16 cellular contexts compared by ENCODE assay signal in genomic region chr4:138230048-138230447, GRCh38. TPM values are rescaled to one million over a fixed set of nuclear protein-coding genes. Genes with fewer than 3 reads are reported as not detected.
DNase-seq lines count a peak whose midpoint lies in the region; TF ChIP-seq lines count a peak whose summit lies in the region.
"Had no signal": no experiment of that assay in that cellular context is flagged by ENCODE, and none has a peak within 500 bp of the region (broad histone marks: within the 10 kb centered on the region; RNA-seq: fewer than 3 reads in every experiment).

No MANE protein-coding gene starts in this region.

- no peak overlapping the region for H2BK12ac ChIP-seq in mesenchymal stem cell (ENCODE audit: low read length in 2 of 2)

- H2AK5ac ChIP-seq in mesenchymal stem cell (ENCODE audit: low read length, severe bottlenecking), result no peak overlapping the region

- H4K20me1 ChIP-seq in MM.1S (ENCODE audit: insufficient read depth, low read length), result no peaks in the 10 kb centered on the region
- H4K20me1 ChIP-seq: BLaER1 had no signal

- H3K4me2 ChIP-seq in mesenchymal stem cell (ENCODE audit: low read length, poor library complexity, severe bottlenecking), result no peak overlapping the region
- H3K4me2 ChIP-seq in MM.1S (ENCODE audit: low read depth, low read length), result no peak overlapping the region
- H3K4me2 ChIP-seq: BLaER1, GM23338, KMS-11 had no signal

- no CpG with 5 or more reads among the region's 3 CpGs for WGBS in mesenchymal stem cell

- no peak overlapping the region for H3K18ac ChIP-seq in mesenchymal stem cell (ENCODE audit: low read depth in 1 of 2, low read length in 2 of 2)

- H2AFZ ChIP-seq in mesenchymal stem cell (ENCODE audit: low read depth, low read length), result no peak overlapping the region
- no peak overlapping the region for H2AFZ ChIP-seq in MM.1S (ENCODE audit: low read length)
- H2AFZ ChIP-seq: GM23338 had no signal

- CTCF ChIA-PET in Calu3 (lab: Charles Lee), result interaction anchor here (0.9 kb wide), 1 partner anchor 265 kb away, joined by 4 read pairs; no protein-coding TSS in a partner anchor

- H3K4me1 Mint-ChIP-seq in Calu3 (ENCODE audit: low read depth, unreplicated experiment) (peaks cover 35% of the 10 kb centered on the region), HFFc6 (ENCODE audit: low read depth) (peaks cover 84% of the 10 kb centered on the region)
- H3K4me1 Mint-ChIP-seq: CD8-positive, alpha-beta memory T cell; IgD-negative memory B cell had no signal

- H3K27me3 Mint-ChIP-seq in Calu3 (ENCODE audit: unreplicated experiment) (no peaks in the 10 kb centered on the region), HFFc6 (ENCODE audit: insufficient read depth) (peaks cover 4% of the 10 kb centered on the region; the same call in 1 of the 2 replicates)
- H3K27me3 Mint-ChIP-seq: CD8-positive, alpha-beta memory T cell had no signal

- H3K36me3 ChIP-seq in SK-N-MC (ENCODE audit: insufficient read depth, low read length), result peaks cover 77% of the 10 kb centered on the region
- H3K36me3 ChIP-seq in mesenchymal stem cell (ENCODE audit: control insufficient read depth in 1 of 2, insufficient read depth in 2 of 2, low read depth in 1 of 2, low read length in 2 of 2), result no peaks in the 10 kb centered on the region
- no peaks in the 10 kb centered on the region for H3K36me3 ChIP-seq in MM.1S (replicated peaks; ENCODE audit: insufficient read depth, low read length)

- no peaks in the 10 kb centered on the region for H3K79me1 ChIP-seq in mesenchymal stem cell (replicated peaks; ENCODE audit: low read length, poor library complexity, severe bottlenecking)

- no peak overlapping the region for H3K14ac ChIP-seq in mesenchymal stem cell (ENCODE audit: low read length in 2 of 2)

- no peak overlapping the region for H4K8ac ChIP-seq in mesenchymal stem cell (ENCODE audit: low read length)

- H3K4me3 Mint-ChIP-seq in Calu3 (ENCODE audit: low read depth, unreplicated experiment) (no peak overlapping the region), HFFc6 (no peak overlapping the region)
- H3K4me3 Mint-ChIP-seq: CD8-positive, alpha-beta memory T cell; GM23338; IgD-negative memory B cell had no signal

- BruUV-seq in Calu3 (replicated peaks; lab: Mats Ljungman, UMichigan), result no TSS peak

- H3K27ac ChIP-seq in SK-N-MC, result peak overlapping the region; percentile 39; the same call in 1 of the 2 replicates
- H3K27ac ChIP-seq in mesenchymal stem cell (ENCODE audit: low read length, poor library complexity, severe bottlenecking), result no peak overlapping the region
- H3K27ac ChIP-seq in MM.1S (ENCODE audit: low read length), result no peak overlapping the region
- H3K27ac ChIP-seq: BLaER1, KMS-11 had no signal

- DNase-seq in Calu3, result no peak
- DNase-seq in HFFc6, result no peak
- DNase-seq in SK-N-MC (ENCODE audit: low read depth, low spot score), result no peak
- no peak for DNase-seq in mesenchymal stem cell
- no peak for DNase-seq in NCI-H1694 (lab: John Stamatoyannopoulos, UW)
- no peak for DNase-seq in MM.1S
- DNase-seq in head of caudate nucleus, result no peak
- DNase-seq: AML-193; Caco-2; CD8-positive, alpha-beta memory T cell; DMS 273 treated with DMSO at 0.1 percent for 48 hours; H7 had no signal

- no peak overlapping the region for H2BK5ac ChIP-seq in mesenchymal stem cell (ENCODE audit: low read depth, low read length, poor library complexity, severe bottlenecking)

- H3K9ac ChIP-seq in SK-N-MC (ENCODE audit: insufficient read length) (no peak overlapping the region), mesenchymal stem cell (ENCODE audit: low read length) (no peak overlapping the region), MM.1S (ENCODE audit: low read length) (no peak overlapping the region)
- H3K9ac ChIP-seq: BLaER1, KMS-11 had no signal

- H3K79me2 ChIP-seq in MM.1S (ENCODE audit: low read length), result no peaks in the 10 kb centered on the region

- H3K23ac ChIP-seq in mesenchymal stem cell (ENCODE audit: low read length in 2 of 2), result no peak overlapping the region

- no peak overlapping the region for H4K91ac ChIP-seq in mesenchymal stem cell (ENCODE audit: low read length)

- TF ChIP-seq CTCF in Calu3 (IDR thresholded peaks at IDR 0.05; ENCODE audit: unreplicated experiment) (no peak), HFFc6 (IDR thresholded peaks at IDR 0.05) (no peak), MM.1S (IDR thresholded peaks at IDR 0.05; ENCODE audit: low read length) (no peak)

- H3K4ac ChIP-seq in mesenchymal stem cell (ENCODE audit: low read depth in 1 of 2, low read length in 2 of 2), result no peak overlapping the region

- peaks cover 64% of the 10 kb centered on the region for H3K36me3 Mint-ChIP-seq in Calu3 (ENCODE audit: insufficient read depth, unreplicated experiment)
- peaks cover 67% of the 10 kb centered on the region for H3K36me3 Mint-ChIP-seq in HFFc6 (ENCODE audit: low read depth)
- H3K36me3 Mint-ChIP-seq: CD8-positive, alpha-beta memory T cell; IgD-negative memory B cell had no signal

- no peaks in the 10 kb centered on the region for H3K27me3 ChIP-seq in mesenchymal stem cell (ENCODE audit: control insufficient read depth in 1 of 2, insufficient read depth in 1 of 2, low read length in 2 of 2)
- H3K27me3 ChIP-seq in MM.1S (replicated peaks; ENCODE audit: insufficient read depth, low read length), result no peaks in the 10 kb centered on the region
- H3K27me3 ChIP-seq: BLaER1 had no signal

- no peaks in the 10 kb centered on the region for H3K4me1 ChIP-seq in mesenchymal stem cell (ENCODE audit: control insufficient read depth, insufficient read depth, low read depth, low read length)
- H3K4me1 ChIP-seq in MM.1S (ENCODE audit: low read length), result no peaks in the 10 kb centered on the region
- H3K4me1 ChIP-seq: BLaER1, Caco-2 had no signal

- intact Hi-C loops in Calu3 (cut with micrococcal nuclease; ENCODE audit: unreplicated experiment), result no loop called here
- intact Hi-C loops in head of caudate nucleus (cut with DNase I), result no loop called here

- H3K27ac Mint-ChIP-seq in Calu3 (ENCODE audit: unreplicated experiment), result peak overlapping the region; percentile 42
- H3K27ac Mint-ChIP-seq in HFFc6, result peak overlapping the region; percentile 66; the same call in 1 of the 2 replicates
- H3K27ac Mint-ChIP-seq: CD8-positive, alpha-beta memory T cell; IgD-negative memory B cell had no signal

- no peak overlapping the region for H2BK120ac ChIP-seq in mesenchymal stem cell (ENCODE audit: low read depth, low read length)

- no peaks in the 10 kb centered on the region for H3F3A ChIP-seq in MM.1S (ENCODE audit: insufficient read depth, low read length)

- no peaks in the 10 kb centered on the region for H3K9me3 Mint-ChIP-seq in Calu3 (ENCODE audit: low read depth, unreplicated experiment)
- no peaks in the 10 kb centered on the region for H3K9me3 Mint-ChIP-seq in HFFc6
- H3K9me3 Mint-ChIP-seq: CD8-positive, alpha-beta memory T cell; GM23338; IgD-negative memory B cell had no signal

- peak overlapping the region; percentile 69 for H2BK15ac ChIP-seq in mesenchymal stem cell (ENCODE audit: low read depth, poor library complexity, severe bottlenecking)

- H3K9me3 ChIP-seq in SK-N-MC (ENCODE audit: low read depth, low read length) (no peaks in the 10 kb centered on the region), mesenchymal stem cell (ENCODE audit: control insufficient read depth, low read length) (no peaks in the 10 kb centered on the region), MM.1S (replicated peaks; ENCODE audit: insufficient read depth, low read length) (no peaks in the 10 kb centered on the region)
- H3K9me3 ChIP-seq: BLaER1, Caco-2 had no signal

- no peaks in the 10 kb centered on the region for H3K9me2 ChIP-seq in MM.1S (replicated peaks; ENCODE audit: insufficient read depth, low read length)

- H3K4me3 ChIP-seq in SK-N-MC (no peak overlapping the region), mesenchymal stem cell (ENCODE audit: insufficient read depth in 1 of 2, low read depth in 1 of 2, low read length in 2 of 2) (no peak overlapping the region), MM.1S (ENCODE audit: low read length) (no peak overlapping the region)
- H3K4me3 ChIP-seq: BLaER1, GM23338 had no signal

RNA-seq across cellular contexts. Expression of gene SLC7A11, which starts 12.1 kb away (rescaled TPM):
- 37.7 and 49.4 TPM in 2 replicates for total RNA-seq in Calu3 (2022)
- 10 to 100 TPM; 12.0 to 66.1 (median 54.1) TPM for total RNA-seq in HFFc6 (2021; fragmentation: NEBNext Ultra II Directional; extraction: Animal tissue kit (Norgen Biotek cat#: 25700))
- 27.4 TPM for polyA plus RNA-seq in mesenchymal stem cell (2013, experiment 1 of 2)
- polyA plus RNA-seq in mesenchymal stem cell (2013, experiment 2 of 2), result 27.6 TPM
- polyA plus RNA-seq: CD8-positive, alpha-beta memory T cell had no signal
